Comparison of ENCODE assay signal across 21 cellular contexts in the genomic region with DNA sequence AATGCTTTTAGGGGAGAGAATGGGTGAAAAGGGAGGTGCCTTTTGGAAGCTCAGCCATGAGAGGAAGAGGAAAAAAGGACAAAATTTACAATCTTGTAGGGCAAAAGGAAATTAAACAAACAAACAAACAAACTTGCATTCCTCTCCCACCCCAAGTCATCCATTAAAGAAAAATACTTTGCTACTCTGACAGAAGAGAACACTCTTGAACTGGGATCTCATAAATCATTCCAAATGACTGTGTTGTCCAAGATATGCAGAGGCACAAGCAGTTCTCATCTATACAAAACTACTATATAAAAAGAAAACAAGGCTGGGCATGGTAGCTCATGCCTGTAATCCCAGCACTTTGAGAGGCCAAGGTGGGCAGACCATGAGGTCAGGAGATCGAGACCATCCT.
"Had no signal": no experiment of that assay in that cellular context is flagged by ENCODE, and none has a peak within 500 bp of the region (broad histone marks: within the 10 kb centered on the region; RNA-seq: fewer than 3 reads in every experiment).

No MANE protein-coding gene starts in this region.

- H3K36me3 ChIP-seq: breast epithelium had no signal

- FAIRE-seq: small intestine had no signal

- H3K4me3 ChIP-seq: adrenal gland, breast epithelium, coronary artery, heart left ventricle, testis had no signal

- H3K4me1 ChIP-seq: adrenal gland, breast epithelium, heart left ventricle, testis had no signal

- H3K27me3 Mint-ChIP-seq: activated B cell treated with CpG ODN at 0.5 μM for 24 hours; activated CD4-positive, alpha-beta T cell treated with anti-CD3 and anti-CD28 coated beads for 36 hours; activated naive CD8-positive, alpha-beta T cell; stimulated activated memory B cell treated with anti-CD40 and anti-IgM and Interleukin-4, amounts not matched to agents 10 μg/mL and 1 μg/mL and 100 μg/mL, for 72 hours had no signal

- ATAC-seq: activated CD4-positive, alpha-beta T cell treated with anti-CD3 and anti-CD28 coated beads for 36 hours; heart left ventricle; sciatic nerve; stimulated activated memory B cell treated with anti-CD40 and anti-IgM and Interleukin-4, amounts not matched to agents 10 μg/mL and 1 μg/mL and 100 μg/mL, for 72 hours had no signal

- H3K9me3 Mint-ChIP-seq: activated B cell treated with CpG ODN at 0.5 μM for 24 hours; activated T-helper 1 cell treated with anti-CD3 and anti-CD28 coated beads, Interleukin-12 subunit alpha, Interleukin-12 subunit beta, Interleukin-2, Interleukin-4 antibody, amounts not matched to agents 30 ng/mL and 10 ng/mL and 1 ng/mL, durations not matched to agents 14 hours and 24 hours and 36 hours; endodermal cell; neural crest cell; stimulated activated memory B cell treated with anti-CD40 and anti-IgM and Interleukin-4, amounts not matched to agents 10 μg/mL and 1 μg/mL and 100 μg/mL, for 72 hours; T-helper 1 cell treated with Interleukin-12 subunit alpha and Interleukin-12 subunit beta and Interleukin-4 antibody, amounts not matched to agents 30 μg/mL and 1 μg/mL, for 36 hours had no signal

- H3K27ac Mint-ChIP-seq: activated B cell treated with CpG ODN at 0.5 μM for 24 hours; activated CD4-positive, alpha-beta T cell treated with anti-CD3 and anti-CD28 coated beads for 36 hours; activated naive CD8-positive, alpha-beta T cell; activated T-helper 1 cell treated with anti-CD3 and anti-CD28 coated beads, Interleukin-12 subunit alpha, Interleukin-12 subunit beta, Interleukin-2, Interleukin-4 antibody, amounts not matched to agents 30 ng/mL and 10 ng/mL and 1 ng/mL, durations not matched to agents 14 hours and 24 hours and 36 hours; endodermal cell; stimulated activated memory B cell treated with anti-CD40 and anti-IgM and Interleukin-4, amounts not matched to agents 10 μg/mL and 1 μg/mL and 100 μg/mL, for 72 hours; T-helper 1 cell treated with Interleukin-12 subunit alpha and Interleukin-12 subunit beta and Interleukin-4 antibody, amounts not matched to agents 30 μg/mL and 1 μg/mL, for 36 hours had no signal

- H3K4me1 Mint-ChIP-seq: activated B cell treated with CpG ODN at 0.5 μM for 24 hours; activated CD4-positive, alpha-beta T cell treated with anti-CD3 and anti-CD28 coated beads for 36 hours; endodermal cell; neural crest cell; stimulated activated memory B cell treated with anti-CD40 and anti-IgM and Interleukin-4, amounts not matched to agents 10 μg/mL and 1 μg/mL and 100 μg/mL, for 72 hours had no signal

- H3K27ac ChIP-seq: adrenal gland, breast epithelium, coronary artery, epithelial cell of prostate, heart left ventricle, testis had no signal

- H3K9me3 ChIP-seq: adrenal gland, breast epithelium, heart left ventricle, testis had no signal

- DNase-seq: activated B cell treated with CpG ODN at 0.5 μM for 24 hours; activated CD4-positive, alpha-beta T cell treated with anti-CD3 and anti-CD28 coated beads for 36 hours; activated CD4-positive, alpha-beta T cell treated with anti-CD3 and anti-CD28 coated beads, Interleukin-2, amount 50 U/mL, for 4 hours; activated gamma-delta T cell treated with Interleukin-2 at 50 U/mL for 16 hours; adrenal gland; cerebellar nuclear complex; endodermal cell; heart left ventricle; occipital lobe; small intestine; testis; trophoblast cell had no signal

- H3K27me3 ChIP-seq: adrenal gland, breast epithelium, heart left ventricle, testis had no signal

- H3K4me3 Mint-ChIP-seq: activated B cell treated with CpG ODN at 0.5 μM for 24 hours; activated CD4-positive, alpha-beta T cell treated with anti-CD3 and anti-CD28 coated beads for 36 hours; activated naive CD8-positive, alpha-beta T cell; activated T-helper 1 cell treated with anti-CD3 and anti-CD28 coated beads, Interleukin-12 subunit alpha, Interleukin-12 subunit beta, Interleukin-2, Interleukin-4 antibody, amounts not matched to agents 30 ng/mL and 10 ng/mL and 1 ng/mL, durations not matched to agents 14 hours and 24 hours and 36 hours; endodermal cell; neural crest cell; stimulated activated memory B cell treated with anti-CD40 and anti-IgM and Interleukin-4, amounts not matched to agents 10 μg/mL and 1 μg/mL and 100 μg/mL, for 72 hours; T-helper 1 cell treated with Interleukin-12 subunit alpha and Interleukin-12 subunit beta and Interleukin-4 antibody, amounts not matched to agents 30 μg/mL and 1 μg/mL, for 36 hours had no signal
